1 cellular context compared by ENCODE assay signal in genomic region chr13:113109151-113110047, GRCh38.
TF ChIP-seq lines count a peak whose summit lies in the region.

No MANE protein-coding gene starts in this region.

TF ChIP-seq in IMR-90, 13 proteins besides CTCF, POLR2A, EP300 and RAD21 (continued from another document):
- TF ChIP-seq FOS (IDR thresholded peaks at IDR 0.05; ENCODE audit: low read depth, low read length): no peak
- TF ChIP-seq SMC3 (IDR thresholded peaks at IDR 0.05; ENCODE audit: low read depth, low read length): no peak
- no peak for TF ChIP-seq BHLHE40 (IDR thresholded peaks at IDR 0.05; ENCODE audit: low read depth, low read length)
